In the genomic region with DNA sequence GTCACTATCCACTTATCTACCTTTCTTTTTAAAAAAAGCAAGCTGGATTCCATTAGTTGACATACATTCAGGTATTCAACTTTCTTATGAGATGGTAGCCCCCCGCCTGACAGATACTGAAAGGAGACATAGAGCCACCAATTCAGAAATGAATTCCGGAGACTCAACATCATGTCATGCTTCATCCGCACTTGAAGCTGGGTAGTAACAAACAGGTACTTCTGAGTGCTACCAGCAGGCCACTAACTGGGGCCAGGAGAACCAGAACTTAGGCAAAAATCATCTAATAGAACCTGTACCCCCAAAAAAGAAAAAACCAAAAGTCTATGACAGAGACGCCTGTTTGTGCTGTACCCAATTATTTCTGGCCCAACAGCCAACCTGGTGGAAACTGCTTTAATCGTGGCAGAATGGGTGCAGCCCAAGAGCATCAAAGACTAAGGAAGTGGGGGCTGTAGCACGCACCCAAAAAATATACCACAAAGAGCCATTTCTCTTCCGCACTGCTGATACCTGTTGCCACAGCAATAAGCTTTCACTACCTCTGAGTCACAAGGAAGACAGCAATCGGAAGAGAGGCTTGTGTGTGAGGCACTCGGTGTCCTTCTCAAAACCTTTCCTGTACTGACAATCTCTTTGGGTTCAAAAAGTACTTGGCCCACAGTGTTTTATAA, we compare ENCODE assay signal across 10 cellular contexts.
A peak's percentile ranks its signal among the peaks of the same experiment; 100 is the strongest.
DNase-seq lines count a peak whose midpoint lies in the region; ATAC-seq and TF ChIP-seq lines count a peak whose summit lies in the region.
"Had no signal": no experiment of that assay in that cellular context is flagged by ENCODE, and none has a peak within 500 bp of the region (broad histone marks: within the 10 kb centered on the region; RNA-seq: fewer than 3 reads in every experiment).

No MANE protein-coding gene starts in this region.

- peak; percentile 20 to 33 for DNase-seq in activated CD8-positive, alpha-beta memory T cell treated with anti-CD3 and anti-CD28 coated beads for 1 hour (ENCODE audit: extremely low read depth in 1 of 2, low read depth in 1 of 2)
- no peak for DNase-seq in activated CD8-positive, alpha-beta memory T cell treated with anti-CD3 and anti-CD28 coated beads for 24 hours
- DNase-seq in activated T-helper 1 cell treated with anti-CD3 and anti-CD28 coated beads, Interleukin-2, amount 50 U/mL, for 16 hours (ENCODE audit: low read depth in 1 of 2, low spot score in 1 of 2): peak; percentile 25 to 58
- DNase-seq in iris pigment epithelial cell (ENCODE audit: low read depth): peak; percentile 69
- peak; percentile 62 for DNase-seq in stimulated activated naive CD4-positive, alpha-beta T cell treated with Interleukin-2 at 50 U/mL for 16 hours (lab: John Stamatoyannopoulos, UW)
- no peak for DNase-seq in OCI-LY7 (ENCODE audit: low spot score)
- DNase-seq in PC-3: no peak
- DNase-seq in Right ventricle myocardium inferior (ENCODE audit: missing footprints): no peak
- DNase-seq: left ventricle myocardium superior, NCI-H2171 had no signal

- H3K27me3 ChIP-seq in PC-3 (ENCODE audit: low read length): no peaks in the 10 kb centered on the region

- H4K20me1 ChIP-seq in OCI-LY7 (ENCODE audit: insufficient read depth, low read length) (no peaks in the 10 kb centered on the region), PC-3 (ENCODE audit: low read length) (no peaks in the 10 kb centered on the region)

- no peak overlapping the region for H3K27ac ChIP-seq in OCI-LY7 (ENCODE audit: low read depth, low read length, poor library complexity, severe bottlenecking)
- H3K27ac ChIP-seq in PC-3 (ENCODE audit: low read length): no peak overlapping the region

- ATAC-seq in PC-3 (no peak), Right ventricle myocardium inferior (no peak)
- ATAC-seq: left ventricle myocardium superior had no signal

- no peaks in the 10 kb centered on the region for H3K9me3 ChIP-seq in OCI-LY7 (ENCODE audit: low read length)
- no peaks in the 10 kb centered on the region for H3K9me3 ChIP-seq in PC-3 (ENCODE audit: low read length)

- BruUV-seq in OCI-LY7 (replicated peaks; lab: Mats Ljungman, UMichigan) (no TSS peak), PC-3 (replicated peaks; lab: Mats Ljungman, UMichigan) (no TSS peak)

- H3K4me1 ChIP-seq in OCI-LY7 (ENCODE audit: insufficient read depth, low read length, poor library complexity, severe bottlenecking) (no peaks in the 10 kb centered on the region), PC-3 (ENCODE audit: insufficient read depth, low read length) (peaks cover 30% of the 10 kb centered on the region)

- H3K36me3 ChIP-seq in OCI-LY7 (ENCODE audit: insufficient read depth, low read length) (no peaks in the 10 kb centered on the region), PC-3 (ENCODE audit: low read depth, low read length) (peaks cover 22% of the 10 kb centered on the region; the same call in 1 of the 2 replicates)

- no peaks in the 10 kb centered on the region for H3K9me2 ChIP-seq in OCI-LY7 (ENCODE audit: insufficient read depth, low read length)
- no peaks in the 10 kb centered on the region for H3K9me2 ChIP-seq in PC-3 (replicated peaks; ENCODE audit: low read length)

- no peak overlapping the region for H3K9ac ChIP-seq in PC-3 (ENCODE audit: low read length)

- H3K4me2 ChIP-seq in OCI-LY7 (ENCODE audit: low read length): no peak overlapping the region
- H3K4me2 ChIP-seq in PC-3 (ENCODE audit: low read length): no peak overlapping the region

- intact Hi-C loops in OCI-LY7 (cut with micrococcal nuclease; ENCODE audit: unreplicated experiment): no loop called here
- intact Hi-C loops in PC-3 (cut with micrococcal nuclease): no loop called here
- intact Hi-C loops in Right ventricle myocardium inferior (cut with DNase I): no loop called here

- CTCF ChIA-PET in OCI-LY7 (lab: Charles Lee; ENCODE audit: unreplicated experiment) (no interaction called here), PC-3 (lab: Charles Lee) (no interaction called here)

- TF ChIP-seq CTCF in OCI-LY7 (conservative IDR thresholded peaks at IDR 0.05; ENCODE audit: low read length): no peak
- no peak for TF ChIP-seq CTCF in PC-3 (conservative IDR thresholded peaks at IDR 0.05; ENCODE audit: low read depth, low read length)

- H3K79me2 ChIP-seq in OCI-LY7 (ENCODE audit: insufficient read depth, low read depth, low read length) (no peaks in the 10 kb centered on the region), PC-3 (ENCODE audit: low read length) (peaks cover 90% of the 10 kb centered on the region)

- POLR2A ChIA-PET in OCI-LY7 (lab: Charles Lee): no interaction called here
- POLR2A ChIA-PET in PC-3 (lab: Charles Lee; ENCODE audit: unreplicated experiment): no interaction called here

- no peaks in the 10 kb centered on the region for H3F3A ChIP-seq in PC-3 (ENCODE audit: low read length, unreplicated experiment)

- H2AFZ ChIP-seq in OCI-LY7 (ENCODE audit: low read length) (no peak overlapping the region), PC-3 (ENCODE audit: low read length) (no peak overlapping the region)

- H3K4me3 ChIP-seq in OCI-LY7 (ENCODE audit: low read depth, low read length, poor library complexity, severe bottlenecking): no peak overlapping the region
- H3K4me3 ChIP-seq in PC-3 (ENCODE audit: low read length): no peak overlapping the region

Comparison
In these comparisons a context has a peak if more than half of its experiments do, and no peak if none do; other contexts are left out.
1. DNase-seq: peak in activated CD8-positive, alpha-beta memory T cell treated with anti-CD3 and anti-CD28 coated beads for 1 hour (2 of 2), activated T-helper 1 cell treated with anti-CD3 and anti-CD28 coated beads, Interleukin-2, amount 50 U/mL, for 16 hours (2 of 2), iris pigment epithelial cell (single experiment) and stimulated activated naive CD4-positive, alpha-beta T cell treated with Interleukin-2 at 50 U/mL for 16 hours (single experiment); none in activated CD8-positive, alpha-beta memory T cell treated with anti-CD3 and anti-CD28 coated beads for 24 hours (single experiment), OCI-LY7 (single experiment), PC-3 (single experiment) and Right ventricle myocardium inferior (single experiment).